In the genomic region with DNA sequence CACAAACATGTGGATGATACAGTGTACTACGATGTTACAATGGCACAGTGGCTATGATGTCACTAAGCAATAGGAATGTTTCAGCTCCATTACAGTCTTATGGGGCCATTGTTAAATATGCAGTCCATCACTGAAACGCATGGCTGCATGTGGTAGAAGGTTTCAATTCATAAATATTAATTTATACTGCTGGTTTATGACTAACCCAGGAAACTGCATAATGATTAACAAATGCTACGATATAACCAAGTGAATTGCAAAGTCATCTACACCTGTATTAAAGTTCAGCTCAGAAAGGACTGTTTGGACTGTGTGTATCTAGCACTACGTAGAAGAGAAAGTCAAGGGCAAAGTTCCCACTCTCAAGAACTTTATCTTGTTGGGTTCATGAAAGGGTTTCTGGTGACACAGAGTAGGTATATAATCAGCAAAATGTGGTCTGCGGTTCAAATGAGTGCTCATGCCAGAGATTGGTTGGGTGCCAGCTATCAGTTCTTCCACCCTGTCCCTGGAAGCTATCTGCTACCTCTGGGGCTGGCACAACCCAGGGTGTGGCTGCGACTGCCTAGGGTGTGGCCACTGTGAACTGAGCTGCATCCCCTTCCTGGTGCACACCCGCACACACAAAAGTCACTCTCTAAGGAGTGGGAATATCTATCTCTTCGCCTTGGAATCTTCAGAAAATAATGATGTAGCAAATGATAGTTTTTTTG, we compare ENCODE assay signal across 8 cellular contexts. TPM values are rescaled to one million over a fixed set of nuclear protein-coding genes. Genes with fewer than 3 reads are reported as not detected.
DNase-seq lines count a peak whose midpoint lies in the region; ATAC-seq and TF ChIP-seq lines count a peak whose summit lies in the region.

No MANE protein-coding gene starts in this region.

- H3K9me3 Mint-ChIP-seq in activated CD4-positive, alpha-beta T cell treated with anti-CD3 and anti-CD28 coated beads for 36 hours (ENCODE audit: low read depth) = no peaks in the 10 kb centered on the region
- H3K9me3 Mint-ChIP-seq in endothelial cell (ENCODE audit: unreplicated experiment) = no peaks in the 10 kb centered on the region

- DNase-seq in activated CD4-positive, alpha-beta T cell treated with anti-CD3 and anti-CD28 coated beads for 36 hours = peak; percentile 36
- no peak for DNase-seq in activated CD4-positive, alpha-beta T cell treated with anti-CD3 and anti-CD28 coated beads for 1 hour
- DNase-seq in activated effector memory CD4-positive, alpha-beta T cell treated with anti-CD3 and anti-CD28 coated beads, Interleukin-2, amount 50 U/mL, for 16 hours = peak; percentile 67
- peak; percentile 6 for DNase-seq in myocyte (ENCODE audit: low read depth)
- DNase-seq in endothelial cell (ENCODE audit: low spot score) = no peak
- no peak for DNase-seq in foreskin melanocyte
- DNase-seq in NOMO-1 treated with DMSO at 0.1 percent for 48 hours (lab: John Stamatoyannopoulos, UW; ENCODE audit: unreplicated experiment) = no peak

- POLR2A ChIA-PET in activated CD4-positive, alpha-beta T cell treated with anti-CD3 and anti-CD28 coated beads for 36 hours (lab: Charles Lee) = interaction anchor here (0.6 to 0.9 kb wide), 3 partner anchors 15 to 24 kb away, joined by 3 to 5 read pairs (median 3); partner anchors contain the start of gene MGST3

- no peak overlapping the region for H3K27ac Mint-ChIP-seq in activated CD4-positive, alpha-beta T cell treated with anti-CD3 and anti-CD28 coated beads for 36 hours
- no peak overlapping the region for H3K27ac Mint-ChIP-seq in endothelial cell (ENCODE audit: unreplicated experiment)

- H3K36me3 Mint-ChIP-seq in activated CD4-positive, alpha-beta T cell treated with anti-CD3 and anti-CD28 coated beads for 36 hours (ENCODE audit: low read depth) = no peaks in the 10 kb centered on the region
- H3K36me3 Mint-ChIP-seq in endothelial cell (ENCODE audit: low read depth, unreplicated experiment) = no peaks in the 10 kb centered on the region

- H3K27me3 Mint-ChIP-seq in activated CD4-positive, alpha-beta T cell treated with anti-CD3 and anti-CD28 coated beads for 36 hours = no peaks in the 10 kb centered on the region
- no peaks in the 10 kb centered on the region for H3K27me3 Mint-ChIP-seq in endothelial cell (ENCODE audit: unreplicated experiment)

- no peak for TF ChIP-seq CTCF in endothelial cell (IDR thresholded peaks at IDR 0.05; ENCODE audit: unreplicated experiment)

- CTCF ChIA-PET in activated CD4-positive, alpha-beta T cell treated with anti-CD3 and anti-CD28 coated beads for 36 hours (lab: Charles Lee) = interaction anchor here (0.7 to 1.1 kb wide), 2 partner anchors 44 to 48 kb away, joined by 3 read pairs; no protein-coding TSS in a partner anchor

- no peak overlapping the region for H3K4me3 Mint-ChIP-seq in activated CD4-positive, alpha-beta T cell treated with anti-CD3 and anti-CD28 coated beads for 36 hours
- H3K4me3 Mint-ChIP-seq in endothelial cell (ENCODE audit: unreplicated experiment) = no peak overlapping the region

- ATAC-seq in activated CD4-positive, alpha-beta T cell treated with anti-CD3 and anti-CD28 coated beads for 36 hours = peak; percentile 64
- ATAC-seq in HG03135 (IDR thresholded peaks at IDR 0.05; ENCODE audit: unreplicated experiment) = peak; percentile 61

- intact Hi-C loops in activated CD4-positive, alpha-beta T cell treated with anti-CD3 and anti-CD28 coated beads for 36 hours (cut with DNase I, micrococcal nuclease) = loop anchor here in 1 of 2 experiments (2.0 kb wide), 1 partner anchor 13 kb away; no protein-coding TSS in a partner anchor

- H3K4me1 Mint-ChIP-seq in activated CD4-positive, alpha-beta T cell treated with anti-CD3 and anti-CD28 coated beads for 36 hours = peaks cover 26% of the 10 kb centered on the region
- H3K4me1 Mint-ChIP-seq in endothelial cell (ENCODE audit: unreplicated experiment) = peaks cover 9% of the 10 kb centered on the region

RNA-seq across cellular contexts. Expression of gene MGST3, which starts 14.8 kb away (rescaled TPM):
- 10 to 100 TPM; 49.1 to 52.1 TPM for total RNA-seq in activated CD4-positive, alpha-beta T cell treated with anti-CD3 and anti-CD28 coated beads for 36 hours
- total RNA-seq in myocyte (60.4 and 103 TPM in 2 replicates), endothelial cell (ENCODE audit: unreplicated experiment) (156 TPM)
- 186 TPM for polyA plus RNA-seq in myocyte (2012)

RNA-seq across cellular contexts. Expression of gene ALDH9A1, which starts 52.6 kb away (rescaled TPM):
- total RNA-seq in activated CD4-positive, alpha-beta T cell treated with anti-CD3 and anti-CD28 coated beads for 36 hours = 10 to 100 TPM; 29.0 to 37.6 TPM
- 175 and 200 TPM in 2 replicates for total RNA-seq in myocyte
- polyA plus RNA-seq in myocyte (2012) = 79.6 TPM
- 123 TPM for total RNA-seq in endothelial cell (ENCODE audit: unreplicated experiment)

Comparison
In these comparisons a context has a peak if more than half of its experiments do, and no peak if none do; other contexts are left out.
1. DNase-seq: peak in activated CD4-positive, alpha-beta T cell treated with anti-CD3 and anti-CD28 coated beads for 36 hours (single experiment), activated effector memory CD4-positive, alpha-beta T cell treated with anti-CD3 and anti-CD28 coated beads, Interleukin-2, amount 50 U/mL, for 16 hours (single experiment) and myocyte (single experiment); none in activated CD4-positive, alpha-beta T cell treated with anti-CD3 and anti-CD28 coated beads for 1 hour (single experiment), endothelial cell (single experiment), foreskin melanocyte (single experiment) and NOMO-1 treated with DMSO at 0.1 percent for 48 hours (single experiment).